8 cellular contexts compared by ENCODE assay signal in the genomic region with DNA sequence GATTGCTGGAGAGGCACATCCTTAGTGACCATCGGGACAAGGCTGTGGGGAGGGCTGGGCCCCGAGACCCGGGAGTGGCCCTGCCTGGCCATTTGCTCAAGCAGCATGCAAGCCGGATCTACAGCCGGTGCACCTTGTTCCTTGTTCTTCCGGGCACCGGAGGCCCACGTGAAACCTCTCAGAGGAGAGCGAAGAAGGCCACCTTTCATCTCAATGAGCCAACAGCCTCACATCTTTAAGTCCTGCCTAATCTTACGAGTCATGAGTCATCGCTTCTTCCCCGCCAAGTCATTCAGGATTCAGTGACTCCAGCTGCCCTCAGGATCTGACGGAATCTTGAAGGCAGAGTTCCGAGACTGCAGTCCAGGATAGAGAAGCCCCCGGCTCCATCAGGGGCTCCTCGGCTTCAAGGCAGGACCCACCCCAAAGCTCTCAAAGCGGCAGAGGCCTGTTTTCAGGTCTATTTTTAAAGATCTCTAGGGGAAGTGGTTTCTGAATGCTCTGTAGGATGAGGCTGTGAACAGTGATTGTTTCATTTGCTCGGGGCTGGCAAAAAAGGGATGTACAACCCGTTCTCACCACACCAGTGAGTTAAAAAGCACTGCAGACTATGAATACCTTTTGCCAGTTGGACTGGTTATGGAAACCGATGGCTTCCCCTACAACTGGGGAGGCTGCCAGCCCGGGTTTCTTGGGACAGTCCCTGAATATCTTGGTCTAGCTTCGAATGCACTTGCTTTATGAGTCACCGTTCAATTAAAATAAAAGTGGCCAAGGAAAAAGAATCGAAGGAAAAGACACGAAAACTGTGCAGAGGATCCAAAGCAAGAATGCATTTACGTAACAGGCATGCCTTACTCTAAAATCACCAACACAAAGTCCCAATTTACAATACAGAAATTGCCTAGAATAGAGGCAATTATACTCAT. TPM values are rescaled to one million over a fixed set of nuclear protein-coding genes. Genes with fewer than 3 reads are reported as not detected.
DNase-seq lines count a peak whose midpoint lies in the region; ATAC-seq and TF ChIP-seq lines count a peak whose summit lies in the region.

No MANE protein-coding gene starts in this region.

- no peak for TF ChIP-seq POLR2A in sigmoid colon (IDR thresholded peaks at IDR 0.05)

- H3K36me3 ChIP-seq in SJSA1 = no peaks in the 10 kb centered on the region
- no peaks in the 10 kb centered on the region for H3K36me3 ChIP-seq in sigmoid colon

- WGBS in sigmoid colon, 2 donors = 12 to 13% methylated on average over 26 of the region's 26 CpGs

- H3K4me1 ChIP-seq in SJSA1 (replicated peaks) (peaks cover 14% of the 10 kb centered on the region), sigmoid colon (peaks cover 0 to 19% (median 12%) of the 10 kb centered on the region in 4 donors)

- H3K27ac ChIP-seq in SJSA1 (no peak overlapping the region), sigmoid colon (peak overlapping the region; percentile 42 to 76 (median 66))

- intact Hi-C loops in left ventricle myocardium superior (cut with micrococcal nuclease) = no loop called here
- intact Hi-C loops in sigmoid colon (cut with DNase I) = no loop called here

- H3K27me3 ChIP-seq in SJSA1 (replicated peaks) (no peaks in the 10 kb centered on the region), sigmoid colon (no peaks in the 10 kb centered on the region)

- no peak for TF ChIP-seq CTCF in sigmoid colon (IDR thresholded peaks at IDR 0.05)

- no peak for TF ChIP-seq EP300 in sigmoid colon (IDR thresholded peaks at IDR 0.05)

- peaks cover 60% of the 10 kb centered on the region for H3K4me1 Mint-ChIP-seq in activated naive CD8-positive, alpha-beta T cell treated with anti-CD3 and anti-CD28 coated beads for 36 hours

- H3K27me3 Mint-ChIP-seq in activated naive CD8-positive, alpha-beta T cell treated with anti-CD3 and anti-CD28 coated beads for 36 hours = no peaks in the 10 kb centered on the region

- H3K4me3 ChIP-seq in SJSA1 = peak overlapping the region; percentile 18
- H3K4me3 ChIP-seq in sigmoid colon = peak overlapping the region in 3 of 4 donors; percentile 5 to 25 (median 22)

- DNase-seq in SKM-1 treated with dmso at 0.1 percent for 144 hours (lab: John Stamatoyannopoulos, UW; ENCODE audit: unreplicated experiment) (peak; percentile 28), SKM-1 (lab: John Stamatoyannopoulos, UW; ENCODE audit: unreplicated experiment) (no peak), SJSA1 (ENCODE audit: low read depth in 1 of 2, low spot score in 2 of 2) (peak; percentile 57), left ventricle myocardium superior (peak; percentile 80), sigmoid colon (peak; percentile 74), COR-L47 (lab: John Stamatoyannopoulos, UW) (no peak)
- peak; percentile 73 for DNase-seq in activated naive CD8-positive, alpha-beta T cell treated with anti-CD3 and anti-CD28 coated beads for 36 hours

- no peaks in the 10 kb centered on the region for H3K9me3 Mint-ChIP-seq in activated naive CD8-positive, alpha-beta T cell treated with anti-CD3 and anti-CD28 coated beads for 36 hours

- peak overlapping the region; percentile 99 for H3K27ac Mint-ChIP-seq in activated naive CD8-positive, alpha-beta T cell treated with anti-CD3 and anti-CD28 coated beads for 36 hours

- ATAC-seq in HG03064 (IDR thresholded peaks at IDR 0.05; ENCODE audit: low read depth, unreplicated experiment) (peak; percentile 63), left ventricle myocardium superior (peak; percentile 82)

- peak overlapping the region; percentile 78 for H3K4me3 Mint-ChIP-seq in activated naive CD8-positive, alpha-beta T cell treated with anti-CD3 and anti-CD28 coated beads for 36 hours

- H3K9me3 ChIP-seq in SJSA1 (replicated peaks) (no peaks in the 10 kb centered on the region), sigmoid colon (no peaks in the 10 kb centered on the region)

- no peaks in the 10 kb centered on the region for H3K36me3 Mint-ChIP-seq in activated naive CD8-positive, alpha-beta T cell treated with anti-CD3 and anti-CD28 coated beads for 36 hours

RNA-seq across cellular contexts. Expression of a gene that starts 57.2 kb away (rescaled TPM):
- total RNA-seq in SJSA1 (2014; rRNA removed; shearing (Covaris generic)) = 15.3 and 25.7 TPM in 2 replicates
- 1 to 10 TPM; 1.9 to 2.0 TPM for total RNA-seq in activated naive CD8-positive, alpha-beta T cell treated with anti-CD3 and anti-CD28 coated beads for 36 hours
- total RNA-seq in left ventricle myocardium superior (94.6 TPM), sigmoid colon (10 to 100 TPM in 3 of 4 donors, 1 to 10 TPM in 1; 6.4 to 21.8 (median 13.8) TPM)
- 10 to 100 TPM in 1 of 3 donors, 1 to 10 TPM in 2; 4.8 to 15.1 (median 9.2) TPM for polyA plus RNA-seq in sigmoid colon

Comparison
In these comparisons a context has a peak if more than half of its experiments do, and no peak if none do; other contexts are left out.
1. DNase-seq: peak in SKM-1 treated with dmso at 0.1 percent for 144 hours (single experiment), SJSA1 (2 of 2), activated naive CD8-positive, alpha-beta T cell treated with anti-CD3 and anti-CD28 coated beads for 36 hours (single experiment), left ventricle myocardium superior (single experiment) and sigmoid colon (single experiment); none in SKM-1 (single experiment) and COR-L47 (single experiment).